ENCODE assay signal across 10 cellular contexts in genomic region chr5:176547811-176548210, GRCh38. TPM values are rescaled to one million over a fixed set of nuclear protein-coding genes. Genes with fewer than 3 reads are reported as not detected.
DNase-seq lines count a peak whose midpoint lies in the region; ATAC-seq, FAIRE-seq and TF ChIP-seq lines count a peak whose summit lies in the region.
"Had no signal": no experiment of that assay in that cellular context is flagged by ENCODE, and none has a peak within 500 bp of the region (broad histone marks: within the 10 kb centered on the region; RNA-seq: fewer than 3 reads in every experiment).

No MANE protein-coding gene starts in this region.

- intact Hi-C loops in K562 (cut with micrococcal nuclease) = no loop called here

- no peak for TF ChIP-seq CTCF in K562 (IDR thresholded peaks at IDR 0.05 in 2 of 3, conservative IDR thresholded peaks at IDR 0.05 in 1 of 3; ENCODE audit: insufficient read depth in 2 of 3, low read depth in 1 of 3, low read length in 3 of 3)

- H3K4me1 ChIP-seq in CD8-positive, alpha-beta memory T cell (ENCODE audit: insufficient read depth, low read length) = peaks cover 46% of the 10 kb centered on the region
- peaks cover 0 to 45% of the 10 kb centered on the region in 2 experiments; a peak in 4 of 5 replicates for H3K4me1 ChIP-seq in K562 (replicated peaks in 1 of 2; ENCODE audit: control insufficient read depth in 2 of 2, insufficient read depth in 2 of 2, low read length in 2 of 2)

- H3K27me3 ChIP-seq in CD8-positive, alpha-beta memory T cell (ENCODE audit: insufficient read depth, low read length, poor library complexity, severe bottlenecking) = no peaks in the 10 kb centered on the region
- peaks cover 18 to 34% of the 10 kb centered on the region in 2 experiments for H3K27me3 ChIP-seq in K562 (ENCODE audit: control insufficient read depth in 2 of 2, insufficient read depth in 2 of 2, low read length in 2 of 2)

- peaks cover 15% of the 10 kb centered on the region; the same call in 2 of the 3 replicates for H3K79me2 ChIP-seq in K562 (ENCODE audit: control insufficient read depth, insufficient read depth, low read length)

- no peak for ATAC-seq in K562
- peak; percentile 32 to 40 for ATAC-seq in natural killer cell treated with Interleukin-12 subunit alpha and Interleukin-12 subunit beta and Interleukin-15 and Interleukin-18, amount 100 ng/mL, for 72 hours
- ATAC-seq in HG02623 (IDR thresholded peaks at IDR 0.05; ENCODE audit: unreplicated experiment) = no peak
- ATAC-seq in GM18867 (IDR thresholded peaks at IDR 0.05; ENCODE audit: unreplicated experiment) = no peak

- peaks cover 37 to 69% (median 40%) of the 10 kb centered on the region in 3 donors for H3K4me1 Mint-ChIP-seq in CD8-positive, alpha-beta memory T cell
- H3K4me1 Mint-ChIP-seq in natural killer cell treated with Interleukin-12 subunit alpha and Interleukin-12 subunit beta and Interleukin-15 and Interleukin-18, amount 100 ng/mL, for 72 hours (ENCODE audit: low read depth in 2 of 2) = peaks cover 11 to 23% of the 10 kb centered on the region in 2 donors

- peak overlapping the region; percentile 60 to 84 (median 79) for H3K27ac Mint-ChIP-seq in CD8-positive, alpha-beta memory T cell
- H3K27ac Mint-ChIP-seq in natural killer cell treated with Interleukin-12 subunit alpha and Interleukin-12 subunit beta and Interleukin-15 and Interleukin-18, amount 100 ng/mL, for 72 hours = peak overlapping the region; percentile 77 to 85
- H3K27ac Mint-ChIP-seq: neural progenitor cell had no signal

- peaks cover 0 to 1% of the 10 kb centered on the region in 2 donors for H3K27me3 Mint-ChIP-seq in CD8-positive, alpha-beta memory T cell
- no peaks in the 10 kb centered on the region for H3K27me3 Mint-ChIP-seq in natural killer cell treated with Interleukin-12 subunit alpha and Interleukin-12 subunit beta and Interleukin-15 and Interleukin-18, amount 100 ng/mL, for 72 hours

- no peak overlapping the region for H3K27ac ChIP-seq in CD8-positive, alpha-beta memory T cell (ENCODE audit: low read depth, low read length)
- no peak overlapping the region for H3K27ac ChIP-seq in K562 (ENCODE audit: extremely low read depth, low read depth, low read length)
- H3K27ac ChIP-seq: neural progenitor cell had no signal

- in situ Hi-C loops in K562 (cut with MboI) = no loop called here

- FAIRE-seq in K562 (lab: Jason Lieb, UNC) = no peak

- CTCF ChIA-PET in CD8-positive, alpha-beta memory T cell (lab: Charles Lee) = interaction anchor here (1.0 to 1.5 kb wide), 3 partner anchors 14 to 131 kb away, joined by 3 to 4 read pairs (median 3); no protein-coding TSS in a partner anchor
- CTCF ChIA-PET in K562 (lab: Yijun Ruan, JAX; ENCODE audit: low intra/inter-chr PET ratio) = no interaction called here

- no peak for DNase-seq in CD8-positive, alpha-beta memory T cell
- DNase-seq in HT1080 (ENCODE audit: low read depth) (peak; percentile 64), K562 (ENCODE audit: extremely low read depth in 1 of 4, low spot score in 3 of 4) (no peak)
- DNase-seq in natural killer cell treated with Interleukin-12 subunit alpha and Interleukin-12 subunit beta and Interleukin-15 and Interleukin-18, amount 100 ng/mL, for 72 hours (ENCODE audit: low spot score) = no peak
- no peak for DNase-seq in stimulated activated CD4-positive, alpha-beta T cell treated with anti-CD3 and anti-CD28 coated beads, Interleukin-4, amount 100 ng/mL, for 4 hours
- DNase-seq: DMS79 treated with DMSO at 0.1 percent for 48 hours, NCI-H146 had no signal

- no TSS peak for BruUV-seq in K562 (replicated peaks; lab: Mats Ljungman, UMichigan)

- no peak for TF ChIP-seq RAD21 in K562 (CRISPR knock-in tag; conservative IDR thresholded peaks at IDR 0.05 in 1 of 2, IDR thresholded peaks at IDR 0.05 in 1 of 2)

- TF ChIP-seq EP300 in K562 (IDR thresholded peaks at IDR 0.05; ENCODE audit: low read length) = no peak

- no peak overlapping the region for H3K4me3 ChIP-seq in CD8-positive, alpha-beta memory T cell (ENCODE audit: low read length)
- H3K4me3 ChIP-seq in K562 = no peak overlapping the region
- H3K4me3 ChIP-seq: neural progenitor cell had no signal

- H3K4me3 Mint-ChIP-seq in CD8-positive, alpha-beta memory T cell = peak overlapping the region in 1 of 7 donors; percentile 21
- H3K4me3 Mint-ChIP-seq in natural killer cell treated with Interleukin-12 subunit alpha and Interleukin-12 subunit beta and Interleukin-15 and Interleukin-18, amount 100 ng/mL, for 72 hours = peak overlapping the region; percentile 14
- H3K4me3 Mint-ChIP-seq: neural progenitor cell had no signal

- no peaks in the 10 kb centered on the region for H3K9me1 ChIP-seq in K562 (ENCODE audit: control insufficient read depth, insufficient read depth, low read length)

- no peaks in the 10 kb centered on the region for H3K9me3 Mint-ChIP-seq in CD8-positive, alpha-beta memory T cell
- no peaks in the 10 kb centered on the region for H3K9me3 Mint-ChIP-seq in natural killer cell treated with Interleukin-12 subunit alpha and Interleukin-12 subunit beta and Interleukin-15 and Interleukin-18, amount 100 ng/mL, for 72 hours
- H3K9me3 Mint-ChIP-seq: neural progenitor cell had no signal

- POLR2A ChIA-PET in CD8-positive, alpha-beta memory T cell (lab: Charles Lee) = no interaction called here
- POLR2A ChIA-PET in K562 (lab: Yijun Ruan, JAX) = interaction anchor here (1.6 kb wide), 1 partner anchor 10 kb away, joined by 4 read pairs; no protein-coding TSS in a partner anchor

- no peak overlapping the region for H3K9ac ChIP-seq in K562 (ENCODE audit: insufficient read depth in 1 of 2, low read depth in 2 of 2, low read length in 2 of 2)
- H3K9ac ChIP-seq: neural progenitor cell had no signal

- no peaks in the 10 kb centered on the region; the same call in 1 of the 2 replicates for H4K20me1 ChIP-seq in K562 (replicated peaks; ENCODE audit: control insufficient read depth, insufficient read depth, low read length)

- peaks cover 0 to 5% (median 0%) of the 10 kb centered on the region in 3 donors for H3K36me3 Mint-ChIP-seq in CD8-positive, alpha-beta memory T cell
- no peaks in the 10 kb centered on the region for H3K36me3 Mint-ChIP-seq in natural killer cell treated with Interleukin-12 subunit alpha and Interleukin-12 subunit beta and Interleukin-15 and Interleukin-18, amount 100 ng/mL, for 72 hours
- H3K36me3 Mint-ChIP-seq: neural progenitor cell had no signal

- 0 out of 2 replicates have a peak overlapping the region, but pooled peaks have one; percentile 1 for H3K4me2 ChIP-seq in K562 (ENCODE audit: insufficient read depth, low read length)
- H3K4me2 ChIP-seq: neural progenitor cell had no signal

- no peak for TF ChIP-seq POLR2A in K562 (conservative IDR thresholded peaks at IDR 0.05)

- no peaks in the 10 kb centered on the region for H3K9me3 ChIP-seq in CD8-positive, alpha-beta memory T cell (ENCODE audit: low read length)
- H3K9me3 ChIP-seq in K562 (replicated peaks; ENCODE audit: control insufficient read depth, insufficient read depth, low read depth, low read length) = no peaks in the 10 kb centered on the region

- H2AFZ ChIP-seq in K562 (ENCODE audit: low read depth, low read length) = no peak overlapping the region
- H2AFZ ChIP-seq: neural progenitor cell had no signal

- no peaks in the 10 kb centered on the region for H3K36me3 ChIP-seq in CD8-positive, alpha-beta memory T cell (ENCODE audit: insufficient read depth, low read length)
- H3K36me3 ChIP-seq in K562 (ENCODE audit: control insufficient read depth, insufficient read depth, low read length) = no peaks in the 10 kb centered on the region; the same call in 2 of the 3 replicates
- H3K36me3 ChIP-seq: neural progenitor cell had no signal

- 33% methylated on average over 8 of the region's 8 CpGs for WGBS in K562 (ENCODE audit: insufficient coverage, low coverage, missing lambda C conversion rate)

RNA-seq across cellular contexts. Expression of gene CDHR2, which starts 1.3 kb away (rescaled TPM):
- 1 to 10 TPM in 1 of 2 experiments, under 1 TPM in 1; 0.49 to 1.1 TPM for total RNA-seq in CD8-positive, alpha-beta memory T cell
- polyA plus RNA-seq in CD8-positive, alpha-beta memory T cell = not detected
- not detected in 2 replicates for total RNA-seq in HT1080 (2014; rRNA removed; shearing (Covaris generic))
- polyA plus RNA-seq in HT1080 (2015; cell fraction: cytosol; rRNA removed) = not detected in 2 replicates
- polyA plus RNA-seq in HT1080 (2015; cell fraction: nucleus; rRNA removed) = not detected in 2 replicates
- total RNA-seq in K562 (2011; cell fraction: chromatin; rRNA removed; ENCODE audit: low replicate concordance) = 1.0 TPM in 1 of 2 replicates, not detected in the other
- 0.13 and 0.17 TPM in 2 replicates for total RNA-seq in K562 (2011; cell fraction: nucleolus; rRNA removed)
- total RNA-seq in K562 (2011; cell fraction: nucleoplasm; rRNA removed) = 0.15 TPM in 1 of 2 replicates, not detected in the other
- total RNA-seq in K562 (2014; rRNA removed) (0.04 and 0.09 TPM in 2 replicates), K562 (2014; rRNA removed; fragmentation: Illumina TruSeq; extraction: Trizol) (0.10 and 0.18 TPM in 2 replicates), K562 (2015; rRNA removed; fragmentation: Illumina TruSeq; extraction: Trizol) (0.22 and 0.23 TPM in 2 replicates), K562 (2021) (0.36 and 0.62 TPM in 2 replicates)
- polyA plus RNA-seq in K562 (2011; rRNA removed) (0.01 TPM in 1 of 2 replicates, not detected in the other), K562 (2014; fragmentation: Illumina TruSeq; extraction: Trizol) (0.01 and 0.04 TPM in 2 replicates), K562 (2014; fragmentation: Nextera tagmentation; extraction: Ambion mirVana) (not detected), K562 (2014; rRNA removed) (0.03 TPM in 1 of 2 replicates, not detected in the other)
- not detected in 2 replicates for polyA plus RNA-seq in K562 (2011; cell fraction: cytosol; rRNA removed)
- polyA plus RNA-seq in K562 (2011; cell fraction: nucleus; rRNA removed) = 0.06 and 0.18 TPM in 2 replicates
- 0.07 and 0.42 TPM in 2 replicates for polyA plus RNA-seq in K562 (2012)
- polyA minus RNA-seq in K562 (2011; rRNA and poly(A)+ RNA removed) = not detected in 2 replicates
- 0.67 TPM in 1 of 2 replicates, not detected in the other for polyA minus RNA-seq in K562 (2011; cell fraction: cytosol; rRNA and poly(A)+ RNA removed)
- 0.27 and 0.33 TPM in 2 replicates for polyA minus RNA-seq in K562 (2011; cell fraction: nucleus; rRNA and poly(A)+ RNA removed)
- total RNA-seq in natural killer cell treated with Interleukin-12 subunit alpha and Interleukin-12 subunit beta and Interleukin-15 and Interleukin-18, amount 100 ng/mL, for 72 hours = under 1 TPM; 0.33 to 0.40 TPM

RNA-seq across cellular contexts. Expression of gene RNF44, which starts 10.6 kb away (rescaled TPM):
- 10 to 100 TPM; 54.6 to 56.8 TPM for total RNA-seq in CD8-positive, alpha-beta memory T cell
- polyA plus RNA-seq in CD8-positive, alpha-beta memory T cell = 4.3 TPM
- total RNA-seq in HT1080 (2014; rRNA removed; shearing (Covaris generic)) = 10.0 and 16.7 TPM in 2 replicates
- 27.5 and 28.8 TPM in 2 replicates for polyA plus RNA-seq in HT1080 (2015; cell fraction: cytosol; rRNA removed)
- 88.7 and 95.5 TPM in 2 replicates for polyA plus RNA-seq in HT1080 (2015; cell fraction: nucleus; rRNA removed)
- total RNA-seq in K562 (2011; cell fraction: chromatin; rRNA removed; ENCODE audit: low replicate concordance) = 109 and 250 TPM in 2 replicates
- 141 and 156 TPM in 2 replicates for total RNA-seq in K562 (2011; cell fraction: nucleolus; rRNA removed)
- 127 and 128 TPM in 2 replicates for total RNA-seq in K562 (2011; cell fraction: nucleoplasm; rRNA removed)
- 14.8 and 19.7 TPM in 2 replicates for total RNA-seq in K562 (2014; rRNA removed)
- total RNA-seq in K562 (2014; rRNA removed; fragmentation: Illumina TruSeq; extraction: Trizol) = 4.8 and 5.1 TPM in 2 replicates
- total RNA-seq in K562 (2015; rRNA removed; fragmentation: Illumina TruSeq; extraction: Trizol) = 7.2 and 7.5 TPM in 2 replicates
- total RNA-seq in K562 (2021) = 64.0 and 82.6 TPM in 2 replicates
- 7.4 and 25.6 TPM in 2 replicates for polyA plus RNA-seq in K562 (2011; rRNA removed)
- polyA plus RNA-seq in K562 (2011; cell fraction: cytosol; rRNA removed) = 9.9 and 13.1 TPM in 2 replicates
- 196 and 219 TPM in 2 replicates for polyA plus RNA-seq in K562 (2011; cell fraction: nucleus; rRNA removed)
- 33.9 and 73.5 TPM in 2 replicates for polyA plus RNA-seq in K562 (2012)
- polyA plus RNA-seq in K562 (2014; fragmentation: Illumina TruSeq; extraction: Trizol) = 20.5 and 39.3 TPM in 2 replicates
- polyA plus RNA-seq in K562 (2014; fragmentation: Nextera tagmentation; extraction: Ambion mirVana) = 1 to 10 TPM; 1.6 to 2.5 TPM
- 40.1 and 51.0 TPM in 2 replicates for polyA plus RNA-seq in K562 (2014; rRNA removed)
- polyA minus RNA-seq in K562 (2011; rRNA and poly(A)+ RNA removed) = 2.8 and 3.0 TPM in 2 replicates
- 17.2 and 25.7 TPM in 2 replicates for polyA minus RNA-seq in K562 (2011; cell fraction: cytosol; rRNA and poly(A)+ RNA removed)
- polyA minus RNA-seq in K562 (2011; cell fraction: nucleus; rRNA and poly(A)+ RNA removed) = 40.7 and 48.8 TPM in 2 replicates
- 10 to 100 TPM; 58.1 to 76.3 TPM for total RNA-seq in natural killer cell treated with Interleukin-12 subunit alpha and Interleukin-12 subunit beta and Interleukin-15 and Interleukin-18, amount 100 ng/mL, for 72 hours

Comparison
In these comparisons a context has a peak if more than half of its experiments do, and no peak if none do; other contexts are left out.
1. ATAC-seq: peak in natural killer cell treated with Interleukin-12 subunit alpha and Interleukin-12 subunit beta and Interleukin-15 and Interleukin-18, amount 100 ng/mL, for 72 hours (2 of 2); none in K562 (single experiment), HG02623 (single experiment) and GM18867 (single experiment).